In genomic region chr12:120496353-120497340, GRCh38 we compare ENCODE assay signal across 8 cellular contexts. TPM values are rescaled to one million over a fixed set of nuclear protein-coding genes. Genes with fewer than 3 reads are reported as not detected.
DNase-seq lines count a peak whose midpoint lies in the region; ATAC-seq and TF ChIP-seq lines count a peak whose summit lies in the region.

No MANE protein-coding gene starts in this region.

- peak overlapping the region; percentile 95 for H3K27ac Mint-ChIP-seq in activated T-cell treated with anti-CD3 and anti-CD28 coated beads, Interleukin-2, amount 50 U/mL, for 24 hours

- no peaks in the 10 kb centered on the region for H3K27me3 Mint-ChIP-seq in activated T-cell treated with anti-CD3 and anti-CD28 coated beads, Interleukin-2, amount 50 U/mL, for 24 hours

- H3K27ac ChIP-seq in esophagus (ENCODE audit: low read depth in 2 of 2, low read length in 1 of 2) (peak overlapping the region; percentile 89 to 93), muscle layer of duodenum (ENCODE audit: low read length) (peak overlapping the region; percentile 84)

- peaks cover 30% of the 10 kb centered on the region for H3K4me1 Mint-ChIP-seq in activated T-cell treated with anti-CD3 and anti-CD28 coated beads, Interleukin-2, amount 50 U/mL, for 24 hours (ENCODE audit: low read depth)

- H3K36me3 ChIP-seq in esophagus (ENCODE audit: control insufficient read depth in 2 of 2, insufficient read depth in 2 of 2, low read length in 1 of 2): peaks cover 0 to under 1% of the 10 kb centered on the region in 2 donors
- H3K36me3 ChIP-seq in muscle layer of duodenum (ENCODE audit: control insufficient read depth in 1 of 2, insufficient read depth in 2 of 2, low read length in 2 of 2): peaks cover 8 to 14% of the 10 kb centered on the region in 2 donors

- 1 to 2% methylated on average over 47 to 49 of the region's 49 CpGs for WGBS in esophagus, 2 donors

- H3K4me3 ChIP-seq in esophagus (ENCODE audit: low read depth in 1 of 2, low read length in 2 of 2): peak overlapping the region; percentile 77 to 93
- peak overlapping the region; percentile 94 to 98 for H3K4me3 ChIP-seq in muscle layer of duodenum (ENCODE audit: low read depth in 1 of 2, low read length in 2 of 2)

- ATAC-seq in HG02759 (IDR thresholded peaks at IDR 0.05; ENCODE audit: unreplicated experiment) (peak; percentile 11), HG02884 (IDR thresholded peaks at IDR 0.05; ENCODE audit: unreplicated experiment) (no peak)

- TF ChIP-seq CTCF in GM12873 (IDR thresholded peaks at IDR 0.05; ENCODE audit: insufficient read depth, low read depth, low read length, missing control alignments): peak; percentile 24

- peaks cover 47% of the 10 kb centered on the region for H3K36me3 Mint-ChIP-seq in activated T-cell treated with anti-CD3 and anti-CD28 coated beads, Interleukin-2, amount 50 U/mL, for 24 hours (ENCODE audit: low read depth)

- H3K9me3 ChIP-seq in esophagus (ENCODE audit: control insufficient read depth in 2 of 2, insufficient read depth in 1 of 2, low read depth in 1 of 2, low read length in 1 of 2) (no peaks in the 10 kb centered on the region), muscle layer of duodenum (ENCODE audit: control insufficient read depth in 1 of 2, low read length in 2 of 2) (no peaks in the 10 kb centered on the region)

- no peaks in the 10 kb centered on the region for H3K27me3 ChIP-seq in esophagus (ENCODE audit: control insufficient read depth in 1 of 2, insufficient read depth in 2 of 2, low read length in 2 of 2)
- no peaks in the 10 kb centered on the region for H3K27me3 ChIP-seq in muscle layer of duodenum (ENCODE audit: low read depth, low read length)

- H3K4me3 Mint-ChIP-seq in activated T-cell treated with anti-CD3 and anti-CD28 coated beads, Interleukin-2, amount 50 U/mL, for 24 hours: peak overlapping the region; percentile 89

- H3K4me1 ChIP-seq in esophagus (ENCODE audit: control insufficient read depth in 2 of 2, insufficient read depth in 2 of 2, low read length in 1 of 2) (peaks cover 0 to 3% of the 10 kb centered on the region in 2 donors), muscle layer of duodenum (ENCODE audit: control insufficient read depth in 1 of 2, insufficient read depth in 2 of 2, low read length in 2 of 2) (peaks cover 11 to 26% of the 10 kb centered on the region in 2 donors)

- H3K9me3 Mint-ChIP-seq in activated T-cell treated with anti-CD3 and anti-CD28 coated beads, Interleukin-2, amount 50 U/mL, for 24 hours: no peaks in the 10 kb centered on the region

- peak; percentile 44 for DNase-seq in NCI-H774 (lab: John Stamatoyannopoulos, UW)
- DNase-seq in activated T-cell treated with anti-CD3 and anti-CD28 coated beads, Interleukin-2, amount 50 U/mL, for 24 hours: no peak
- peak; percentile 20 to 53 for DNase-seq in stimulated activated CD8-positive, alpha-beta memory T cell treated with anti-CD3 and anti-CD28 coated beads, Interleukin-7, amount 100 ng/mL, for 4 hours (ENCODE audit: low read depth in 2 of 2)

RNA-seq across cellular contexts. Expression of gene DYNLL1, which starts 0.7 kb away (rescaled TPM):
- 1,000 to 10,000 TPM; 1,023 to 1,071 TPM for polyA plus RNA-seq in esophagus

RNA-seq across cellular contexts. Expression of gene SRSF9, which starts 27.1 kb away (rescaled TPM):
- 100 to 1,000 TPM; 119 to 133 TPM for polyA plus RNA-seq in esophagus

RNA-seq across cellular contexts. Expression of gene COQ5, which starts 32.3 kb away (rescaled TPM):
- polyA plus RNA-seq in esophagus: 10 to 100 TPM; 18.6 to 19.5 TPM

RNA-seq across cellular contexts. Expression of gene RNF10, which starts 37.5 kb away (rescaled TPM):
- 100 to 1,000 TPM; 110 to 288 TPM for polyA plus RNA-seq in esophagus

RNA-seq across cellular contexts. Expression of gene GATC, which starts 50.4 kb away (rescaled TPM):
- 1 to 10 TPM; 6.3 to 6.8 TPM for polyA plus RNA-seq in esophagus
